8 cellular contexts compared by ENCODE assay signal in genomic region chr11:73647459-73648100, GRCh38. TPM values are rescaled to one million over a fixed set of nuclear protein-coding genes. Genes with fewer than 3 reads are reported as not detected.
DNase-seq lines count a peak whose midpoint lies in the region; ATAC-seq, FAIRE-seq and TF ChIP-seq lines count a peak whose summit lies in the region.

No MANE protein-coding gene starts in this region.

- peaks cover 0 to 4% of the 10 kb centered on the region in 2 donors for H3K4me1 ChIP-seq in kidney (ENCODE audit: control insufficient read depth in 1 of 2, insufficient read depth in 1 of 2, low read depth in 1 of 2, low read length in 2 of 2)

- peaks cover 7% of the 10 kb centered on the region for H3K36me3 Mint-ChIP-seq in central memory CD8-positive, alpha-beta T cell (ENCODE audit: insufficient read depth)

- TF ChIP-seq CTCF in GM12865 (IDR thresholded peaks at IDR 0.05; ENCODE audit: insufficient read depth, low read depth, low read length, missing control alignments) (no peak), kidney (IDR thresholded peaks at IDR 0.05; ENCODE audit: borderline replicate concordance, extremely low read depth, insufficient read depth) (no peak)

- DNase-seq in GM12865 (ENCODE audit: low read depth), result peak; percentile 90
- DNase-seq in NCI-H2227 (lab: John Stamatoyannopoulos, UW; ENCODE audit: unreplicated experiment), result peak; percentile 96
- DNase-seq in activated CD4-positive, alpha-beta T cell treated with anti-CD3 and anti-CD28 coated beads for 24 hours (ENCODE audit: low read depth in 2 of 2), result peak; percentile 84 to 88
- peak; percentile 79 to 89 for DNase-seq in central memory CD8-positive, alpha-beta T cell (ENCODE audit: low spot score in 2 of 2)
- peak; percentile 95 for DNase-seq in kidney
- peak; percentile 86 for DNase-seq in stimulated activated CD4-positive, alpha-beta T cell treated with anti-CD3 and anti-CD28 coated beads, Interleukin-1b, Interleukin-23, amount 100 ng/mL, for 1 hour (ENCODE audit: low read depth in 2 of 2)
- no peak for DNase-seq in GF-D8 (lab: John Stamatoyannopoulos, UW)

- peak overlapping the region; percentile 80 for H3K4me3 Mint-ChIP-seq in central memory CD8-positive, alpha-beta T cell

- H3K36me3 ChIP-seq in kidney (ENCODE audit: control insufficient read depth in 1 of 2, insufficient read depth in 2 of 2, low read length in 2 of 2), result no peaks in the 10 kb centered on the region

- peaks cover 13% of the 10 kb centered on the region for H3K4me1 Mint-ChIP-seq in central memory CD8-positive, alpha-beta T cell

- H3K27me3 Mint-ChIP-seq in central memory CD8-positive, alpha-beta T cell, result no peaks in the 10 kb centered on the region

- no peaks in the 10 kb centered on the region for H3K9me3 ChIP-seq in kidney (ENCODE audit: control insufficient read depth in 1 of 2, low read length in 2 of 2)

- H3K27ac ChIP-seq in kidney (ENCODE audit: low read depth in 2 of 2, low read length in 2 of 2), result no peak overlapping the region

- intact Hi-C loops in kidney (cut with DNase I), result no loop called here

- H3K9ac ChIP-seq in kidney (ENCODE audit: low read length in 2 of 2), result peak overlapping the region in 1 of 2 donors; percentile 19

- peak overlapping the region; percentile 39 for H3K4me3 ChIP-seq in GM12865 (ENCODE audit: low read depth, low read length)
- peak overlapping the region; percentile 55 to 58 for H3K4me3 ChIP-seq in kidney (ENCODE audit: low read length in 2 of 2)

- peak overlapping the region; percentile 46 for H3K27ac Mint-ChIP-seq in central memory CD8-positive, alpha-beta T cell (ENCODE audit: low read depth)

- ATAC-seq in HG03064 (IDR thresholded peaks at IDR 0.05; ENCODE audit: low read depth, unreplicated experiment), result peak; percentile 78
- peak; percentile 96 for ATAC-seq in central memory CD8-positive, alpha-beta T cell (replicated peaks; ENCODE audit: extremely low read depth, poor library complexity, severe bottlenecking)

- H3K9me3 Mint-ChIP-seq in central memory CD8-positive, alpha-beta T cell, result no peaks in the 10 kb centered on the region

- no peak for FAIRE-seq in kidney (lab: Jason Lieb, UNC)

RNA-seq across cellular contexts. Expression of gene PLEKHB1, which starts 1.2 kb away (rescaled TPM):
- total RNA-seq in kidney, result 21.0 TPM
- 30.4 TPM for polyA plus RNA-seq in kidney (ENCODE audit: insufficient read depth, low read depth, low replicate concordance)

RNA-seq across cellular contexts. Expression of gene FAM168A, which starts 49.7 kb away (rescaled TPM):
- 38.1 TPM for total RNA-seq in kidney
- polyA plus RNA-seq in kidney (ENCODE audit: insufficient read depth, low read depth, low replicate concordance), result 8.9 TPM
